In the genomic region with DNA sequence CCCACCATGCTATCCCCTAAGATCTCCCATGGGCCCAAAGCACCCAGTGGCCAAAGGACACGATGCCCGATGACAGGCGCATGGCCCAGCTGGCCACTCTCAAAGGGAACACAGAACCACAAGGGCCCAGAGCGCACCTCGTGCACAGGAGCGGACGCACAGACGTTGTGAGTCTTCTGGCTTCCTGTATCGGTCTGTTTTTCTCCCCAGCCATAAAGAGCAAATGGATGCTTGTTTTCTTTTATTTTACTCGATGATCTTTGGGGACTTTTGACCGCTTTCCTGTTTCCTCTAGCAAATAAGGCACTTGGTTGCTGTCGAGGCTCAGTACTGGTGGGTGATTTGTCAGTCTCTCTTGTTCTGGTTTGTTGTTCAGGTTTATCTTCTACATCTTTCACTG, we compare ENCODE assay signal across 17 cellular contexts. TPM values are rescaled to one million over a fixed set of nuclear protein-coding genes. Genes with fewer than 3 reads are reported as not detected.
DNase-seq lines count a peak whose midpoint lies in the region; ATAC-seq, FAIRE-seq and TF ChIP-seq lines count a peak whose summit lies in the region.
"Had no signal": no experiment of that assay in that cellular context is flagged by ENCODE, and none has a peak within 500 bp of the region (broad histone marks: within the 10 kb centered on the region; RNA-seq: fewer than 3 reads in every experiment).

No MANE protein-coding gene starts in this region.

- H3K27ac ChIP-seq in BLaER1 (no peak overlapping the region), neuronal stem cell (replicated peaks; ENCODE audit: low read length) (no peak overlapping the region)
- H3K27ac ChIP-seq in CD4-positive, CD25-positive, alpha-beta regulatory T cell (ENCODE audit: insufficient read depth, low read length, poor library complexity, severe bottlenecking) = peak overlapping the region; percentile 58
- H3K27ac ChIP-seq: tibial artery had no signal

- H2AFZ ChIP-seq in neuronal stem cell (ENCODE audit: low read length) = no peak overlapping the region

- H4K20me1 ChIP-seq in BLaER1 = peaks cover 28% of the 10 kb centered on the region; the same call in 1 of the 2 replicates

- no peak overlapping the region for H2BK12ac ChIP-seq in neuronal stem cell (ENCODE audit: low read length)

- no peak overlapping the region for H3K4me3 ChIP-seq in BLaER1
- peak overlapping the region; percentile 43 for H3K4me3 ChIP-seq in CD4-positive, CD25-positive, alpha-beta regulatory T cell (ENCODE audit: low read depth, low read length)
- no peak overlapping the region for H3K4me3 ChIP-seq in foreskin fibroblast (ENCODE audit: low read depth in 1 of 2, low read length in 2 of 2)
- H3K4me3 ChIP-seq in neuronal stem cell (ENCODE audit: low read length in 2 of 2) = no peak overlapping the region
- H3K4me3 ChIP-seq: esophagus muscularis mucosa, tibial artery had no signal

- no peak overlapping the region for H3K9ac ChIP-seq in BLaER1
- no peak overlapping the region for H3K9ac ChIP-seq in neuronal stem cell (ENCODE audit: low read depth, low read length, poor library complexity)

- no peak for FAIRE-seq in RCC 7860 (lab: Jason Lieb, UNC)
- FAIRE-seq: H1 had no signal

- H3K36me3 Mint-ChIP-seq in CD4-positive, CD25-positive, alpha-beta regulatory T cell = peaks cover 29% of the 10 kb centered on the region
- peaks cover 40% of the 10 kb centered on the region for H3K36me3 Mint-ChIP-seq in activated T-helper 1 cell treated with anti-CD3 and anti-CD28 coated beads, Interleukin-12 subunit alpha, Interleukin-12 subunit beta, Interleukin-2, Interleukin-4 antibody, amounts not matched to agents 30 ng/mL and 10 ng/mL and 1 ng/mL, durations not matched to agents 14 hours and 24 hours and 36 hours (ENCODE audit: low read depth)
- H3K36me3 Mint-ChIP-seq in natural killer cell treated with Interleukin-12 subunit alpha and Interleukin-12 subunit beta and Interleukin-15 and Interleukin-18, amount 100 ng/mL, for 72 hours = peaks cover 8% of the 10 kb centered on the region

- no CpG with 5 or more reads among the region's 12 CpGs for WGBS in neuronal stem cell (ENCODE audit: extremely low coverage in 2 of 2, insufficient read length in 2 of 2, insufficient replicate concordance in 1 of 2), 2 donors

- H2BK5ac ChIP-seq in neuronal stem cell (ENCODE audit: low read length) = no peak overlapping the region

- no peak overlapping the region for H3K23ac ChIP-seq in neuronal stem cell (ENCODE audit: low read depth, low read length, poor library complexity)

- H3K9me3 ChIP-seq in BLaER1 = no peaks in the 10 kb centered on the region
- no peaks in the 10 kb centered on the region for H3K9me3 ChIP-seq in CD4-positive, CD25-positive, alpha-beta regulatory T cell (ENCODE audit: control insufficient read depth in 2 of 2, low read length in 2 of 2)
- no peaks in the 10 kb centered on the region for H3K9me3 ChIP-seq in neuronal stem cell (replicated peaks in 1 of 2; ENCODE audit: control insufficient read depth in 2 of 2, insufficient read depth in 1 of 2, low read depth in 1 of 2, low read length in 2 of 2)
- H3K9me3 ChIP-seq: esophagus muscularis mucosa, tibial artery had no signal

- H3K4me2 ChIP-seq in BLaER1 (peak overlapping the region; percentile 33; the same call in 1 of the 2 replicates), neuronal stem cell (ENCODE audit: insufficient read depth, low read length, poor library complexity, severe bottlenecking) (no peak overlapping the region)

- peaks cover 12 to 42% (median 13%) of the 10 kb centered on the region in 4 donors for H3K4me1 Mint-ChIP-seq in CD4-positive, CD25-positive, alpha-beta regulatory T cell
- H3K4me1 Mint-ChIP-seq in activated T-helper 1 cell treated with anti-CD3 and anti-CD28 coated beads, Interleukin-12 subunit alpha, Interleukin-12 subunit beta, Interleukin-2, Interleukin-4 antibody, amounts not matched to agents 30 ng/mL and 10 ng/mL and 1 ng/mL, durations not matched to agents 14 hours and 24 hours and 36 hours (ENCODE audit: low read depth) = peaks cover 39% of the 10 kb centered on the region
- H3K4me1 Mint-ChIP-seq in natural killer cell treated with Interleukin-12 subunit alpha and Interleukin-12 subunit beta and Interleukin-15 and Interleukin-18, amount 100 ng/mL, for 72 hours (ENCODE audit: low read depth in 2 of 2) = peaks cover 19 to 21% of the 10 kb centered on the region in 2 donors

- H3K4me3 Mint-ChIP-seq in CD4-positive, CD25-positive, alpha-beta regulatory T cell = peak overlapping the region in 3 of 4 donors; percentile 60 to 75 (median 71)
- H3K4me3 Mint-ChIP-seq in activated T-helper 1 cell treated with anti-CD3 and anti-CD28 coated beads, Interleukin-12 subunit alpha, Interleukin-12 subunit beta, Interleukin-2, Interleukin-4 antibody, amounts not matched to agents 30 ng/mL and 10 ng/mL and 1 ng/mL, durations not matched to agents 14 hours and 24 hours and 36 hours = peak overlapping the region; percentile 10
- H3K4me3 Mint-ChIP-seq in natural killer cell treated with Interleukin-12 subunit alpha and Interleukin-12 subunit beta and Interleukin-15 and Interleukin-18, amount 100 ng/mL, for 72 hours = peak overlapping the region; percentile 74

- intact Hi-C loops in activated T-helper 1 cell treated with anti-CD3 and anti-CD28 coated beads, Interleukin-12 subunit alpha, Interleukin-12 subunit beta, Interleukin-2, Interleukin-4 antibody, amounts not matched to agents 30 ng/mL and 10 ng/mL and 1 ng/mL, durations not matched to agents 14 hours and 24 hours and 36 hours (cut with micrococcal nuclease) = no loop called here

- H3K4ac ChIP-seq in neuronal stem cell (ENCODE audit: low read length) = no peak overlapping the region

- H3K27ac Mint-ChIP-seq in CD4-positive, CD25-positive, alpha-beta regulatory T cell = peak overlapping the region; percentile 87 to 99 (median 98)
- H3K27ac Mint-ChIP-seq in activated T-helper 1 cell treated with anti-CD3 and anti-CD28 coated beads, Interleukin-12 subunit alpha, Interleukin-12 subunit beta, Interleukin-2, Interleukin-4 antibody, amounts not matched to agents 30 ng/mL and 10 ng/mL and 1 ng/mL, durations not matched to agents 14 hours and 24 hours and 36 hours = peak overlapping the region; percentile 67
- peak overlapping the region; percentile 79 to 81 for H3K27ac Mint-ChIP-seq in natural killer cell treated with Interleukin-12 subunit alpha and Interleukin-12 subunit beta and Interleukin-15 and Interleukin-18, amount 100 ng/mL, for 72 hours

- no peaks in the 10 kb centered on the region for H3K27me3 Mint-ChIP-seq in CD4-positive, CD25-positive, alpha-beta regulatory T cell
- no peaks in the 10 kb centered on the region for H3K27me3 Mint-ChIP-seq in activated T-helper 1 cell treated with anti-CD3 and anti-CD28 coated beads, Interleukin-12 subunit alpha, Interleukin-12 subunit beta, Interleukin-2, Interleukin-4 antibody, amounts not matched to agents 30 ng/mL and 10 ng/mL and 1 ng/mL, durations not matched to agents 14 hours and 24 hours and 36 hours (ENCODE audit: insufficient read depth)
- no peaks in the 10 kb centered on the region for H3K27me3 Mint-ChIP-seq in natural killer cell treated with Interleukin-12 subunit alpha and Interleukin-12 subunit beta and Interleukin-15 and Interleukin-18, amount 100 ng/mL, for 72 hours

- H3K27me3 ChIP-seq in BLaER1 (no peaks in the 10 kb centered on the region), neuronal stem cell (ENCODE audit: control insufficient read depth in 3 of 3, insufficient read depth in 3 of 3, low read depth in 1 of 3, low read length in 3 of 3) (no peaks in the 10 kb centered on the region)
- no peaks in the 10 kb centered on the region for H3K27me3 ChIP-seq in CD4-positive, CD25-positive, alpha-beta regulatory T cell (ENCODE audit: control insufficient read depth, insufficient read depth, low read length)
- H3K27me3 ChIP-seq: esophagus muscularis mucosa, tibial artery had no signal

- peak in 1 of 2 donors; percentile 41 for ATAC-seq in CD4-positive, CD25-positive, alpha-beta regulatory T cell (ENCODE audit: low read depth in 2 of 2)
- no peak for ATAC-seq in natural killer cell treated with Interleukin-12 subunit alpha and Interleukin-12 subunit beta and Interleukin-15 and Interleukin-18, amount 100 ng/mL, for 72 hours
- ATAC-seq: left lobe of liver had no signal

- H2AK5ac ChIP-seq in neuronal stem cell (ENCODE audit: low read depth, low read length) = no peak overlapping the region

- no peaks in the 10 kb centered on the region for H3K79me1 ChIP-seq in neuronal stem cell (ENCODE audit: low read depth, low read length)

- no peak for TF ChIP-seq CTCF in foreskin fibroblast (IDR thresholded peaks at IDR 0.05; ENCODE audit: low read depth, low read length)

- DNase-seq in CD4-positive, CD25-positive, alpha-beta regulatory T cell = peak in 2 of 3 donors; percentile 42 to 50
- DNase-seq in activated T-helper 1 cell treated with anti-CD3 and anti-CD28 coated beads, Interleukin-12 subunit alpha, Interleukin-12 subunit beta, Interleukin-2, Interleukin-4 antibody, amounts not matched to agents 30 ng/mL and 10 ng/mL and 1 ng/mL, durations not matched to agents 14 hours and 24 hours and 36 hours (ENCODE audit: low spot score) = no peak
- DNase-seq in natural killer cell treated with Interleukin-12 subunit alpha and Interleukin-12 subunit beta and Interleukin-15 and Interleukin-18, amount 100 ng/mL, for 72 hours (ENCODE audit: low spot score) = no peak
- DNase-seq in RCC 7860 (ENCODE audit: low spot score) (no peak), foreskin fibroblast (no peak), neuronal stem cell (ENCODE audit: low spot score) (no peak)
- DNase-seq: activated CD4-positive, alpha-beta T cell treated with anti-CD3 and anti-CD28 coated beads, Interleukin-2, amount 50 U/mL, for 4 hours; AML-193; amygdala; Karpas-422; NCI-H2081 treated with DMSO at 0.1 percent for 48 hours; occipital lobe; tibial artery had no signal

- no peak overlapping the region for H3K14ac ChIP-seq in neuronal stem cell (ENCODE audit: low read length)

- H3K4me1 ChIP-seq in BLaER1 (peaks cover 13% of the 10 kb centered on the region), neuronal stem cell (ENCODE audit: control insufficient read depth in 2 of 2, insufficient read depth in 1 of 2, low read depth in 1 of 2, low read length in 2 of 2) (no peaks in the 10 kb centered on the region)
- H3K4me1 ChIP-seq in CD4-positive, CD25-positive, alpha-beta regulatory T cell (ENCODE audit: control insufficient read depth, insufficient read depth, low read length, poor library complexity, severe bottlenecking) = peaks cover 17% of the 10 kb centered on the region
- H3K4me1 ChIP-seq: tibial artery had no signal

- no peak overlapping the region for H3K18ac ChIP-seq in neuronal stem cell (ENCODE audit: low read length)

- H4K8ac ChIP-seq in neuronal stem cell (ENCODE audit: low read depth, low read length) = no peak overlapping the region

- H3K36me3 ChIP-seq in BLaER1 = peaks cover 83% of the 10 kb centered on the region
- H3K36me3 ChIP-seq in CD4-positive, CD25-positive, alpha-beta regulatory T cell (ENCODE audit: control insufficient read depth, insufficient read depth, low read length) = peaks cover 21% of the 10 kb centered on the region
- H3K36me3 ChIP-seq in neuronal stem cell (replicated peaks in 1 of 2; ENCODE audit: control insufficient read depth in 2 of 2, insufficient read depth in 2 of 2, low read length in 2 of 2) = peaks cover 4 to 63% of the 10 kb centered on the region in 2 donors

- no peak overlapping the region for H2BK15ac ChIP-seq in neuronal stem cell (ENCODE audit: low read length)

- H2BK120ac ChIP-seq in neuronal stem cell (ENCODE audit: low read depth, low read length) = no peak overlapping the region

- H4K91ac ChIP-seq in neuronal stem cell (ENCODE audit: low read depth, low read length, poor library complexity) = no peak overlapping the region

- H3K9me3 Mint-ChIP-seq in CD4-positive, CD25-positive, alpha-beta regulatory T cell = peaks cover 0 to 1% (median 0%) of the 10 kb centered on the region in 7 donors
- H3K9me3 Mint-ChIP-seq in activated T-helper 1 cell treated with anti-CD3 and anti-CD28 coated beads, Interleukin-12 subunit alpha, Interleukin-12 subunit beta, Interleukin-2, Interleukin-4 antibody, amounts not matched to agents 30 ng/mL and 10 ng/mL and 1 ng/mL, durations not matched to agents 14 hours and 24 hours and 36 hours = no peaks in the 10 kb centered on the region
- no peaks in the 10 kb centered on the region for H3K9me3 Mint-ChIP-seq in natural killer cell treated with Interleukin-12 subunit alpha and Interleukin-12 subunit beta and Interleukin-15 and Interleukin-18, amount 100 ng/mL, for 72 hours

RNA-seq across cellular contexts. Expression of a gene that starts 16.2 kb away (rescaled TPM):
- 8.9 TPM for total RNA-seq in CD4-positive, CD25-positive, alpha-beta regulatory T cell
- polyA plus RNA-seq in CD4-positive, CD25-positive, alpha-beta regulatory T cell = 1 to 10 TPM; 1.5 to 3.3 (median 2.3) TPM
- 11.6 and 11.9 TPM in 2 replicates for total RNA-seq in activated T-helper 1 cell treated with anti-CD3 and anti-CD28 coated beads, Interleukin-12 subunit alpha, Interleukin-12 subunit beta, Interleukin-2, Interleukin-4 antibody, amounts not matched to agents 30 ng/mL and 10 ng/mL and 1 ng/mL, durations not matched to agents 14 hours and 24 hours and 36 hours
- 1 to 10 TPM; 6.7 to 6.9 TPM for total RNA-seq in natural killer cell treated with Interleukin-12 subunit alpha and Interleukin-12 subunit beta and Interleukin-15 and Interleukin-18, amount 100 ng/mL, for 72 hours
- polyA plus RNA-seq in neuronal stem cell (2013, experiment 1 of 2) = 9.2 TPM
- polyA plus RNA-seq in neuronal stem cell (2013, experiment 2 of 2) = 9.5 TPM

RNA-seq across cellular contexts. Expression of a gene that starts 55.7 kb away (rescaled TPM):
- 33.4 TPM for total RNA-seq in CD4-positive, CD25-positive, alpha-beta regulatory T cell
- polyA plus RNA-seq in CD4-positive, CD25-positive, alpha-beta regulatory T cell = 10 to 100 TPM; 23.2 to 27.1 (median 24.3) TPM
- 29.0 and 29.3 TPM in 2 replicates for total RNA-seq in activated T-helper 1 cell treated with anti-CD3 and anti-CD28 coated beads, Interleukin-12 subunit alpha, Interleukin-12 subunit beta, Interleukin-2, Interleukin-4 antibody, amounts not matched to agents 30 ng/mL and 10 ng/mL and 1 ng/mL, durations not matched to agents 14 hours and 24 hours and 36 hours
- 10 to 100 TPM; 24.5 to 32.8 TPM for total RNA-seq in natural killer cell treated with Interleukin-12 subunit alpha and Interleukin-12 subunit beta and Interleukin-15 and Interleukin-18, amount 100 ng/mL, for 72 hours
- polyA plus RNA-seq in neuronal stem cell (2013, experiment 1 of 2) = 36.9 TPM
- 37.7 TPM for polyA plus RNA-seq in neuronal stem cell (2013, experiment 2 of 2)

Comparison
In these comparisons a context has a peak if more than half of its experiments do, and no peak if none do; other contexts are left out.
1. DNase-seq: peak in CD4-positive, CD25-positive, alpha-beta regulatory T cell (2 of 3); none in activated T-helper 1 cell treated with anti-CD3 and anti-CD28 coated beads, Interleukin-12 subunit alpha, Interleukin-12 subunit beta, Interleukin-2, Interleukin-4 antibody, amounts not matched to agents 30 ng/mL and 10 ng/mL and 1 ng/mL, durations not matched to agents 14 hours and 24 hours and 36 hours (single experiment), natural killer cell treated with Interleukin-12 subunit alpha and Interleukin-12 subunit beta and Interleukin-15 and Interleukin-18, amount 100 ng/mL, for 72 hours (single experiment), RCC 7860 (single experiment), foreskin fibroblast (0 of 2) and neuronal stem cell (single experiment).
2. H3K4me3 Mint-ChIP-seq: peak in every context shown above with its lines; median percentile 74 in natural killer cell treated with Interleukin-12 subunit alpha and Interleukin-12 subunit beta and Interleukin-15 and Interleukin-18, amount 100 ng/mL, for 72 hours; 71 in CD4-positive, CD25-positive, alpha-beta regulatory T cell; 10 in activated T-helper 1 cell treated with anti-CD3 and anti-CD28 coated beads, Interleukin-12 subunit alpha, Interleukin-12 subunit beta, Interleukin-2, Interleukin-4 antibody, amounts not matched to agents 30 ng/mL and 10 ng/mL and 1 ng/mL, durations not matched to agents 14 hours and 24 hours and 36 hours.
3. Peak in every context shown above with its lines, with median percentiles within 50 percentile points of each other: H3K27ac Mint-ChIP-seq.